Comparison of ENCODE assay signal across 5 cellular contexts in the genomic region with DNA sequence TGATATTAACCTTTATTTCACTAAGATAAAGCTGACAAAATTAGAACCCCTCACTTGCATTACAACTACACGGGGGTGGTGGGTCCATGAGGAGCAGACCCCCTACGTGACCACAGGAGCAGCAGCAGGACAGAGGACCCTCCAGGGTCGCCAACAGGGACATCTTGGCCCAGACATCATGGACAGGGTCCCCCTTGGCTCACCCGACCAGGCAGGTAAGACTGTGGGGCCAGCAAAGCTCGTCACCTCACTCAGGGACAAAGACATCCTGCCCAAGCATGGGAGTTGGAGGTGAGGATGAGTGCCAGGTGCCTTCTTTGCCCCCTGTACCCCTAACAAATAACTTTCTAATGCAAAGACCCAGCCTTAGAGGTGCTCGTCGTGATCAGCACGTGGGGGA.
"Had no signal": no experiment of that assay in that cellular context is flagged by ENCODE, and none has a peak within 500 bp of the region (broad histone marks: within the 10 kb centered on the region; RNA-seq: fewer than 3 reads in every experiment).

No MANE protein-coding gene starts in this region.

- H3K36me3 ChIP-seq: HAP-1 had no signal

- H3K4me3 ChIP-seq: GM23248, HAP-1 had no signal

- H2AFZ ChIP-seq: GM23248 had no signal

- DNase-seq: GM23248, GOT3, H7, IMR-90 had no signal

- H3K9ac ChIP-seq: GM23248 had no signal

- H3K4me1 ChIP-seq: HAP-1 had no signal

- H3K9me3 ChIP-seq: HAP-1 had no signal

- H3K27ac ChIP-seq: GM23248 had no signal
